In genomic region chr7:102152672-102153585, GRCh38 we compare ENCODE assay signal across 1 cellular context.
A peak's percentile ranks its signal among the peaks of the same experiment; 100 is the strongest.
TF ChIP-seq lines count a peak whose summit lies in the region.

No MANE protein-coding gene starts in this region.

TF ChIP-seq in HepG2, 621 proteins besides CTCF, POLR2A, EP300 and RAD21 (continued from another document and continues in another):
- TF ChIP-seq ZNF710 (CRISPR knock-in tag; IDR thresholded peaks at IDR 0.05; ENCODE audit: borderline replicate concordance) (0 out of 2 replicates have a peak, but pooled peaks have one; percentile 52), SOX6 (IDR thresholded peaks at IDR 0.05) (no peak), SOX6 (CRISPR knock-in tag; IDR thresholded peaks at IDR 0.05) (peak; percentile 69), SATB2 (CRISPR knock-in tag; IDR thresholded peaks at IDR 0.05) (no peak), ARID4A (CRISPR knock-in tag; IDR thresholded peaks at IDR 0.05; ENCODE audit: borderline replicate concordance) (peak; percentile 72; the same call in 1 of the 2 replicates), FOXM1 (CRISPR knock-in tag; IDR thresholded peaks at IDR 0.05) (no peak), RNF2 (conservative IDR thresholded peaks at IDR 0.05; ENCODE audit: low read depth) (no peak), FOXA3 (CRISPR knock-in tag; IDR thresholded peaks at IDR 0.05) (peak; percentile 71), ZNF570 (CRISPR knock-in tag; IDR thresholded peaks at IDR 0.05; ENCODE audit: borderline replicate concordance) (no peak), SAFB2 (CRISPR knock-in tag; IDR thresholded peaks at IDR 0.05; ENCODE audit: borderline replicate concordance, low read depth) (no peak), CSRNP2 (CRISPR knock-in tag; conservative IDR thresholded peaks at IDR 0.05; ENCODE audit: low read depth) (no peak), ZNF430 (CRISPR knock-in tag; IDR thresholded peaks at IDR 0.05) (peak; percentile 79; the same call in 1 of the 2 replicates), ISL2 (CRISPR knock-in tag; IDR thresholded peaks at IDR 0.05) (0 out of 2 replicates have a peak, but pooled peaks have one; percentile 53), GLI4 (CRISPR knock-in tag; IDR thresholded peaks at IDR 0.05; ENCODE audit: borderline replicate concordance) (no peak), KLF15 (CRISPR knock-in tag; IDR thresholded peaks at IDR 0.05; ENCODE audit: borderline replicate concordance) (0 out of 2 replicates have a peak, but pooled peaks have one; percentile 38), TBP (CRISPR knock-in tag; IDR thresholded peaks at IDR 0.05) (no peak), PCBP1 (IDR thresholded peaks at IDR 0.05; ENCODE audit: borderline replicate concordance, low read depth, low read length) (no peak), TERF1 (CRISPR knock-in tag; IDR thresholded peaks at IDR 0.05) (no peak), ZNF703 (CRISPR knock-in tag; IDR thresholded peaks at IDR 0.05; ENCODE audit: borderline replicate concordance) (no peak), ZNF709 (CRISPR knock-in tag; IDR thresholded peaks at IDR 0.05) (no peak), KLF13 (CRISPR knock-in tag; IDR thresholded peaks at IDR 0.05) (no peak), ATRX (CRISPR knock-in tag; IDR thresholded peaks at IDR 0.05; ENCODE audit: borderline replicate concordance) (no peak), RBFOX2 (IDR thresholded peaks at IDR 0.05; ENCODE audit: low read depth, low read length) (0 out of 2 replicates have a peak, but pooled peaks have one; percentile 51), ZNF644 (CRISPR knock-in tag; IDR thresholded peaks at IDR 0.05; ENCODE audit: low read depth) (peak; percentile 31; the same call in 1 of the 2 replicates), ZNF232 (CRISPR knock-in tag; IDR thresholded peaks at IDR 0.05; ENCODE audit: borderline replicate concordance) (no peak), ZNF414 (CRISPR knock-in tag; IDR thresholded peaks at IDR 0.05) (no peak), ZNF569 (CRISPR knock-in tag; IDR thresholded peaks at IDR 0.05; ENCODE audit: borderline replicate concordance) (no peak), SMAD9 (CRISPR knock-in tag; IDR thresholded peaks at IDR 0.05) (no peak), ZNF10 (CRISPR knock-in tag; IDR thresholded peaks at IDR 0.05; ENCODE audit: borderline replicate concordance, low read depth) (no peak), ZNF550 (CRISPR knock-in tag; IDR thresholded peaks at IDR 0.05; ENCODE audit: borderline replicate concordance) (no peak), AKAP8 (CRISPR knock-in tag; IDR thresholded peaks at IDR 0.05) (no peak), NPAS2 (CRISPR knock-in tag; IDR thresholded peaks at IDR 0.05; ENCODE audit: borderline replicate concordance) (no peak), ZNF20 (CRISPR knock-in tag; IDR thresholded peaks at IDR 0.05) (no peak), ZNF354B (CRISPR knock-in tag; IDR thresholded peaks at IDR 0.05) (0 out of 2 replicates have a peak, but pooled peaks have one; percentile 82), ZBTB1 (CRISPR knock-in tag; IDR thresholded peaks at IDR 0.05; ENCODE audit: borderline replicate concordance) (no peak), ATF5 (CRISPR knock-in tag; IDR thresholded peaks at IDR 0.05; ENCODE audit: low read depth) (peak; percentile 57; the same call in 1 of the 2 replicates), FOXP4 (CRISPR knock-in tag; IDR thresholded peaks at IDR 0.05) (peak; percentile 70), ZNF432 (CRISPR knock-in tag; IDR thresholded peaks at IDR 0.05; ENCODE audit: borderline replicate concordance) (no peak), STAT5B (CRISPR knock-in tag; IDR thresholded peaks at IDR 0.05) (no peak; the same call in 1 of the 2 replicates), TIGD3 (CRISPR knock-in tag; IDR thresholded peaks at IDR 0.05; ENCODE audit: borderline replicate concordance) (no peak), ATF7-NPFF (CRISPR knock-in tag; IDR thresholded peaks at IDR 0.05; ENCODE audit: low read depth) (0 out of 2 replicates have a peak, but pooled peaks have one; percentile 42), RXRB (CRISPR knock-in tag; IDR thresholded peaks at IDR 0.05; ENCODE audit: borderline replicate concordance) (peak; percentile 67), ZFP91 (CRISPR knock-in tag; IDR thresholded peaks at IDR 0.05; ENCODE audit: borderline replicate concordance) (peak; percentile 75; the same call in 1 of the 2 replicates), SNRNP70 (IDR thresholded peaks at IDR 0.05; ENCODE audit: low read depth, low read length) (no peak), SMARCC2 (IDR thresholded peaks at IDR 0.05) (no peak), ZNF770 (CRISPR knock-in tag; IDR thresholded peaks at IDR 0.05) (peak; percentile 57), ZNF207 (IDR thresholded peaks at IDR 0.05; ENCODE audit: borderline replicate concordance) (no peak)
